ENCODE assay signal across 13 cellular contexts in genomic region chr12:107518868-107519267, GRCh38.
A peak's percentile ranks its signal among the peaks of the same experiment; 100 is the strongest.
DNase-seq lines count a peak whose midpoint lies in the region; ATAC-seq, FAIRE-seq and TF ChIP-seq lines count a peak whose summit lies in the region.
"Had no signal": no experiment of that assay in that cellular context is flagged by ENCODE, and none has a peak within 500 bp of the region (broad histone marks: within the 10 kb centered on the region; RNA-seq: fewer than 3 reads in every experiment).

No MANE protein-coding gene starts in this region.

- no peak overlapping the region for H4K91ac ChIP-seq in trophoblast cell (ENCODE audit: low read depth, low read length)

- ATAC-seq in activated CD4-positive, CD25-positive, alpha-beta regulatory T cell treated with anti-CD3 and anti-CD28 coated beads, Interleukin-2, amount 50 U/mL, for 24 hours, result no peak
- ATAC-seq in HG03135 (IDR thresholded peaks at IDR 0.05; ENCODE audit: unreplicated experiment) (no peak), GM21717 (IDR thresholded peaks at IDR 0.05; ENCODE audit: unreplicated experiment) (no peak)

- peak; percentile 4 to 13 (median 9) for DNase-seq in activated CD4-positive, CD25-positive, alpha-beta regulatory T cell (lab: John Stamatoyannopoulos, UW)
- peak; percentile 13 for DNase-seq in bronchial epithelial cell (ENCODE audit: low read depth)
- no peak for DNase-seq in trophoblast cell
- DNase-seq in NCI-H1048 (lab: John Stamatoyannopoulos, UW), result no peak
- DNase-seq: CD8-positive, alpha-beta memory T cell; GM23248; H7 had no signal

- no CpG with 5 or more reads among the region's 4 CpGs for WGBS in trophoblast cell (ENCODE audit: extremely low coverage, insufficient coverage, insufficient read length)

- H3K9ac ChIP-seq in trophoblast cell (ENCODE audit: low read length), result peak overlapping the region; percentile 61
- H3K9ac ChIP-seq: GM23248 had no signal

- POLR2A ChIA-PET in HEK293 (lab: Yijun Ruan, JAX), result no interaction called here

- H3K4me2 ChIP-seq in trophoblast cell (ENCODE audit: low read length), result no peak overlapping the region

- H3K27me3 ChIP-seq in bronchial epithelial cell (ENCODE audit: control insufficient read depth, insufficient read depth, low read length) (no peaks in the 10 kb centered on the region), trophoblast cell (ENCODE audit: insufficient read depth, low read length) (no peaks in the 10 kb centered on the region)

- H4K8ac ChIP-seq in trophoblast cell (ENCODE audit: low read depth, low read length), result no peak overlapping the region

- H3K4me3 ChIP-seq in HEK293 (ENCODE audit: low read depth, low read length) (no peak overlapping the region), bronchial epithelial cell (ENCODE audit: low read depth, low read length) (no peak overlapping the region), trophoblast cell (ENCODE audit: low read depth, low read length) (no peak overlapping the region)
- H3K4me3 ChIP-seq: GM23248 had no signal

- H3K79me1 ChIP-seq in trophoblast cell (ENCODE audit: low read length), result no peaks in the 10 kb centered on the region

- no peak overlapping the region for H2AK5ac ChIP-seq in trophoblast cell (ENCODE audit: low read length)

- no peak overlapping the region for H2BK120ac ChIP-seq in trophoblast cell (ENCODE audit: insufficient read depth, low read length, poor library complexity)

- H3K27ac ChIP-seq in HEK293 (ENCODE audit: extremely low read depth, low read depth, low read length) (no peak overlapping the region), trophoblast cell (ENCODE audit: low read depth, low read length) (no peak overlapping the region)
- H3K27ac ChIP-seq: 22Rv1, GM23248, HL-60 had no signal

- H3K23ac ChIP-seq in trophoblast cell (ENCODE audit: low read length), result no peak overlapping the region

- H3K36me3 ChIP-seq in HEK293 (ENCODE audit: control insufficient read depth in 2 of 2, insufficient read depth in 1 of 2, low read length in 2 of 2) (no peaks in the 10 kb centered on the region), bronchial epithelial cell (ENCODE audit: control insufficient read depth, insufficient read depth, low read length) (no peaks in the 10 kb centered on the region), trophoblast cell (ENCODE audit: control insufficient read depth in 1 of 2, insufficient read depth in 2 of 2, low read length in 2 of 2) (no peaks in the 10 kb centered on the region)

- H2BK5ac ChIP-seq in trophoblast cell (ENCODE audit: low read depth, low read length, poor library complexity), result no peak overlapping the region

- H2AFZ ChIP-seq in trophoblast cell (ENCODE audit: insufficient read depth, low read length, poor library complexity), result no peak overlapping the region
- H2AFZ ChIP-seq: GM23248 had no signal

- CTCF ChIA-PET in HEK293 (lab: Yijun Ruan, JAX), result interaction anchor here (0.5 kb wide), 1 partner anchor 70 kb away, joined by 3 read pairs; no protein-coding TSS in a partner anchor

- H3K4ac ChIP-seq in trophoblast cell (ENCODE audit: low read depth, low read length), result no peak overlapping the region

- no peak overlapping the region for H3K14ac ChIP-seq in trophoblast cell (ENCODE audit: low read length)

- H3K9me3 ChIP-seq in HEK293 (ENCODE audit: control insufficient read depth, insufficient read depth, low read depth, low read length) (no peaks in the 10 kb centered on the region), trophoblast cell (ENCODE audit: insufficient read depth, low read depth, low read length) (no peaks in the 10 kb centered on the region)

- no peak overlapping the region for H3K18ac ChIP-seq in trophoblast cell (ENCODE audit: low read length)

- H2BK12ac ChIP-seq in trophoblast cell (ENCODE audit: low read length), result no peak overlapping the region

- no peak overlapping the region for H4K12ac ChIP-seq in trophoblast cell (ENCODE audit: low read depth, low read length)

- H3K4me1 ChIP-seq in HEK293 (ENCODE audit: control insufficient read depth, insufficient read depth, low read length) (no peaks in the 10 kb centered on the region), trophoblast cell (ENCODE audit: control insufficient read depth in 1 of 2, insufficient read depth in 2 of 2, low read length in 2 of 2) (no peaks in the 10 kb centered on the region)

- no peak for FAIRE-seq in bronchial epithelial cell (lab: Jason Lieb, UNC)

- H3K79me2 ChIP-seq in trophoblast cell (ENCODE audit: control insufficient read depth, insufficient read depth, low read length, poor library complexity), result no peaks in the 10 kb centered on the region

- no peak for TF ChIP-seq CTCF in HEK293 (tag by site-specific recombination; IDR thresholded peaks at IDR 0.05)
- TF ChIP-seq CTCF in bronchial epithelial cell (IDR thresholded peaks at IDR 0.05; ENCODE audit: insufficient read depth, low read length, severe bottlenecking), result no peak

TF ChIP-seq in HEK293, 187 proteins besides CTCF, POLR2A, EP300 and RAD21:
- TF ChIP-seq RBAK (tag by site-specific recombination; IDR thresholded peaks at IDR 0.05) (0 out of 2 replicates have a peak, but pooled peaks have one; percentile 59), ZNF791 (tag by site-specific recombination; IDR thresholded peaks at IDR 0.05) (no peak)

Comparison
In these comparisons a context has a peak if more than half of its experiments do, and no peak if none do; other contexts are left out.
1. DNase-seq: peak in activated CD4-positive, CD25-positive, alpha-beta regulatory T cell (4 of 4) and bronchial epithelial cell (single experiment); none in trophoblast cell (0 of 2) and NCI-H1048 (single experiment).